ENCODE assay signal across 7 cellular contexts in the genomic region with DNA sequence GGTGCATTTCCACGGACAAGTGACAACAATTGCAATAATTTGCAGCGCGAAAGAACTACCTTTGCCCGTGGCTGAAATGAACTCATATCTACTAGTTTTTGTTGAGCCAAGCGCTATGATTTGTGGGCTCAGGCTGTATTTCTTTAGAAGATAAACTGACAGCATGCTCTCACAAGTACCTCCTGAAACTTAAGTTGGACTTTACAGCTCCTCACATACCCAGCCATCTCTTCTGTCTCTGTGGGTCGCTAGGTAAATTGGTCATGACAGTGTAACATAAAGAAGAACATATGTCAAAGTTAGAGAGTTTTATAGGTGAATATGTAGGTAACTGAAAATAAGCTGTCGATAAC. TPM values are rescaled to one million over a fixed set of nuclear protein-coding genes. Genes with fewer than 3 reads are reported as not detected.
DNase-seq lines count a peak whose midpoint lies in the region; ATAC-seq and TF ChIP-seq lines count a peak whose summit lies in the region.

No MANE protein-coding gene starts in this region.

- no peaks in the 10 kb centered on the region for H3K27me3 ChIP-seq in left lung
- H3K27me3 ChIP-seq in transverse colon: no peaks in the 10 kb centered on the region

- peaks cover 34% of the 10 kb centered on the region for H3K4me1 Mint-ChIP-seq in activated naive CD8-positive, alpha-beta T cell treated with anti-CD3 and anti-CD28 coated beads, Interleukin-2, amount 50 U/mL, for 24 hours

- H3K4me3 ChIP-seq in left lung: peak overlapping the region; percentile 76 to 92
- peak overlapping the region; percentile 59 to 91 (median 75) for H3K4me3 ChIP-seq in transverse colon

- WGBS in transverse colon (ENCODE audit: low coverage in 1 of 2), 2 donors: 20 to 44% methylated on average over 2 to 7 of the region's 7 CpGs

- H3K4me1 ChIP-seq in left lung (peaks cover 0 to 20% of the 10 kb centered on the region in 2 donors), transverse colon (peaks cover 0 to 19% (median 8%) of the 10 kb centered on the region in 4 donors)

- TF ChIP-seq CTCF in left lung (IDR thresholded peaks at IDR 0.05): no peak
- TF ChIP-seq CTCF in transverse colon (IDR thresholded peaks at IDR 0.05): no peak

- intact Hi-C loops in left lung (cut with DNase I) (no loop called here), transverse colon (cut with DNase I; ENCODE audit: low total_unique reads) (no loop called here)

- in situ Hi-C loops in transverse colon (cut with MboI; ENCODE audit: low pct_ligation_motif_present in 1 of 4, low pct_unique_long_range_greater_than_20kb in 1 of 4, low sequenced_read_pairs in 3 of 4): no loop called here

- TF ChIP-seq EP300 in transverse colon (IDR thresholded peaks at IDR 0.05; ENCODE audit: low read depth): no peak

- peak; percentile 7 for ATAC-seq in GM19023 (IDR thresholded peaks at IDR 0.05; ENCODE audit: unreplicated experiment)
- peak; percentile 5 for ATAC-seq in HG03342 (IDR thresholded peaks at IDR 0.05; ENCODE audit: unreplicated experiment)
- ATAC-seq in activated naive CD8-positive, alpha-beta T cell treated with anti-CD3 and anti-CD28 coated beads, Interleukin-2, amount 50 U/mL, for 24 hours: no peak
- peak; percentile 8 for ATAC-seq in left lung

- H3K36me3 Mint-ChIP-seq in activated naive CD8-positive, alpha-beta T cell treated with anti-CD3 and anti-CD28 coated beads, Interleukin-2, amount 50 U/mL, for 24 hours (ENCODE audit: low read depth): peaks cover 5% of the 10 kb centered on the region

- no peak for DNase-seq in activated naive CD8-positive, alpha-beta T cell treated with anti-CD3 and anti-CD28 coated beads, Interleukin-2, amount 50 U/mL, for 24 hours
- DNase-seq in left lung (no peak), transverse colon (no peak), NCI-H446 (lab: John Stamatoyannopoulos, UW) (no peak)
- no peak for DNase-seq in activated CD4-positive, alpha-beta T cell treated with anti-CD3 and anti-CD28 coated beads for 4 hours

- H3K27ac ChIP-seq in left lung (peak overlapping the region in 1 of 2 donors; percentile 65), transverse colon (peak overlapping the region; percentile 70 to 80 (median 77))

- H3K9me3 Mint-ChIP-seq in activated naive CD8-positive, alpha-beta T cell treated with anti-CD3 and anti-CD28 coated beads, Interleukin-2, amount 50 U/mL, for 24 hours: peaks cover 8% of the 10 kb centered on the region

- H3K27me3 Mint-ChIP-seq in activated naive CD8-positive, alpha-beta T cell treated with anti-CD3 and anti-CD28 coated beads, Interleukin-2, amount 50 U/mL, for 24 hours: no peaks in the 10 kb centered on the region

- peaks cover 0 to 11% of the 10 kb centered on the region in 2 donors for H3K36me3 ChIP-seq in left lung
- H3K36me3 ChIP-seq in transverse colon: peaks cover 0 to 16% (median 0%) of the 10 kb centered on the region in 4 donors

- peak overlapping the region; percentile 96 for H3K4me3 Mint-ChIP-seq in activated naive CD8-positive, alpha-beta T cell treated with anti-CD3 and anti-CD28 coated beads, Interleukin-2, amount 50 U/mL, for 24 hours

- TF ChIP-seq POLR2A in transverse colon (IDR thresholded peaks at IDR 0.05): no peak

- no peaks in the 10 kb centered on the region for H3K9me3 ChIP-seq in left lung
- H3K9me3 ChIP-seq in transverse colon: no peaks in the 10 kb centered on the region

- peak overlapping the region; percentile 80 for H3K27ac Mint-ChIP-seq in activated naive CD8-positive, alpha-beta T cell treated with anti-CD3 and anti-CD28 coated beads, Interleukin-2, amount 50 U/mL, for 24 hours

RNA-seq across cellular contexts. Expression of gene COG6, which starts 0.8 kb away (rescaled TPM):
- total RNA-seq in left lung (10 to 100 TPM; 33.8 to 40.2 TPM), transverse colon (100 to 1,000 TPM in 1 of 4 donors, 10 to 100 TPM in 3; 17.6 to 109 (median 27.6) TPM)

RNA-seq across cellular contexts. Expression of gene LHFPL6, which starts 53.3 kb away (rescaled TPM):
- total RNA-seq in left lung: 10 to 100 TPM; 50.5 to 53.8 TPM
- total RNA-seq in transverse colon: 10 to 100 TPM in 2 of 4 donors, 1 to 10 TPM in 2; 4.2 to 18.6 (median 9.3) TPM
